ENCODE assay signal across 7 cellular contexts in genomic region chr7:152784987-152785739, GRCh38. TPM values are rescaled to one million over a fixed set of nuclear protein-coding genes. Genes with fewer than 3 reads are reported as not detected.
DNase-seq lines count a peak whose midpoint lies in the region; ATAC-seq, FAIRE-seq and TF ChIP-seq lines count a peak whose summit lies in the region.
"Not testable (repeated sequence)": the region's sequence is repeated elsewhere in the genome, so short reads cannot be mapped to it uniquely, and the experiment has no call there.

No MANE protein-coding gene starts in this region.

- H4K8ac ChIP-seq in H1 (ENCODE audit: extremely low read depth, insufficient read depth, low read length): not testable (repeated sequence)

- H3K18ac ChIP-seq in H1 (ENCODE audit: extremely low read depth, low read length): not testable (repeated sequence)

- not testable (repeated sequence) for H2BK20ac ChIP-seq in H1 (ENCODE audit: low read length)

- not testable (repeated sequence) for TF ChIP-seq EP300 in A549 (IDR thresholded peaks at IDR 0.05); H1 (IDR thresholded peaks at IDR 0.05; ENCODE audit: borderline replicate concordance in 1 of 2, low read depth in 2 of 2, low read length in 2 of 2); HepG2 (IDR thresholded peaks at IDR 0.05; ENCODE audit: low read depth in 2 of 2, low read length in 2 of 2); HepG2 (CRISPR knock-in tag; IDR thresholded peaks at IDR 0.05; ENCODE audit: borderline replicate concordance)

- H3K56ac ChIP-seq in H1 (replicated peaks; ENCODE audit: insufficient read length, low read depth, low read length): not testable (repeated sequence)

- H3K9ac ChIP-seq in H1 (replicated peaks in 1 of 4; ENCODE audit: extremely low read depth in 1 of 4, low read depth in 3 of 4, low read length in 3 of 4); HepG2 (ENCODE audit: insufficient read depth, low read depth, low read length): not testable (repeated sequence)

- not testable (repeated sequence) for H4K91ac ChIP-seq in H1 (replicated peaks; ENCODE audit: insufficient read length, low read length)

- not testable (repeated sequence) for H3K27me3 ChIP-seq in H1 (replicated peaks in 1 of 4; ENCODE audit: control insufficient read depth in 3 of 4, extremely low read depth in 1 of 4, insufficient read depth in 3 of 4, low read length in 3 of 4); heart left ventricle; HepG2 (ENCODE audit: control insufficient read depth in 1 of 2, insufficient read depth in 2 of 2, low read length in 2 of 2)

- H3K23ac ChIP-seq in H1 (ENCODE audit: insufficient read length): not testable (repeated sequence)

- not testable (repeated sequence) for H3K4me3 Mint-ChIP-seq in activated naive CD4-positive, alpha-beta T cell treated with anti-CD3 and anti-CD28 coated beads, Interleukin-2, amount 10 ng/mL, durations not matched to agents 7 days and 5 days

- not testable (repeated sequence) for ATAC-seq in A549, HepG2
- ATAC-seq in heart left ventricle: peak; percentile 15 to 84 (median 57)

- H3K4me1 Mint-ChIP-seq in activated naive CD4-positive, alpha-beta T cell treated with anti-CD3 and anti-CD28 coated beads, Interleukin-2, amount 10 ng/mL, durations not matched to agents 7 days and 5 days: not testable (repeated sequence)

- POLR2A ChIA-PET in A549 (lab: Yijun Ruan, JAX); H1 (lab: Charles Lee; ENCODE audit: partially characterized antibody); HepG2 (lab: Yijun Ruan, JAX): not testable (repeated sequence)

- not testable (repeated sequence) for H2AFZ ChIP-seq in H1 (ENCODE audit: low read length); HepG2 (ENCODE audit: low read length)

- H3K36me3 Mint-ChIP-seq in activated naive CD4-positive, alpha-beta T cell treated with anti-CD3 and anti-CD28 coated beads, Interleukin-2, amount 10 ng/mL, durations not matched to agents 7 days and 5 days: not testable (repeated sequence)

- not testable (repeated sequence) for H3K4me3 ChIP-seq in A549; H1 (ENCODE audit: extremely low read depth in 1 of 4, insufficient read depth in 2 of 4, low read depth in 3 of 4, low read length in 4 of 4); heart left ventricle; HepG2 (replicated peaks in 1 of 3; ENCODE audit: insufficient read depth in 1 of 3, low read depth in 2 of 3, low read length in 3 of 3)

- peak overlapping the region; percentile 45 for H3K27ac Mint-ChIP-seq in activated naive CD4-positive, alpha-beta T cell treated with anti-CD3 and anti-CD28 coated beads, Interleukin-2, amount 10 ng/mL, durations not matched to agents 7 days and 5 days

- intact Hi-C loops in heart left ventricle (cut with DNase I); HepG2 (cut with micrococcal nuclease; ENCODE audit: unreplicated experiment): not testable (repeated sequence)

- H3K27me3 Mint-ChIP-seq in activated naive CD4-positive, alpha-beta T cell treated with anti-CD3 and anti-CD28 coated beads, Interleukin-2, amount 10 ng/mL, durations not matched to agents 7 days and 5 days: not testable (repeated sequence)

- H3K4ac ChIP-seq in H1 (replicated peaks; ENCODE audit: insufficient read length, low read depth, low read length): not testable (repeated sequence)

- not testable (repeated sequence) for TF ChIP-seq CTCF in A549 (IDR thresholded peaks at IDR 0.05); H1 (IDR thresholded peaks at IDR 0.05; ENCODE audit: control extremely low read depth in 1 of 3, insufficient read depth in 1 of 3, low read depth in 1 of 3, low read length in 3 of 3); heart left ventricle (IDR thresholded peaks at IDR 0.05); HepG2 (CRISPR knock-in tag; IDR thresholded peaks at IDR 0.05)

- not testable (repeated sequence) for H2BK120ac ChIP-seq in H1 (replicated peaks; ENCODE audit: low read depth, low read length)

- H4K5ac ChIP-seq in H1 (ENCODE audit: insufficient read length, low read depth, low read length): not testable (repeated sequence)

- TF ChIP-seq RAD21 in A549 (conservative IDR thresholded peaks at IDR 0.05 in 1 of 2, IDR thresholded peaks at IDR 0.05 in 1 of 2); H1 (IDR thresholded peaks at IDR 0.05 in 1 of 2, conservative IDR thresholded peaks at IDR 0.05 in 1 of 2; ENCODE audit: low read depth in 2 of 2, low read length in 2 of 2); HepG2 (CRISPR knock-in tag; IDR thresholded peaks at IDR 0.05): not testable (repeated sequence)

- H2BK12ac ChIP-seq in H1 (ENCODE audit: low read depth, low read length): not testable (repeated sequence)

- not testable (repeated sequence) for H3K4me2 ChIP-seq in A549; H1 (ENCODE audit: insufficient read depth in 1 of 2, low read depth in 2 of 2, low read length in 2 of 2); HepG2 (ENCODE audit: low read depth, low read length)

- not testable (repeated sequence) for H3K36me3 ChIP-seq in H1 (ENCODE audit: control insufficient read depth in 2 of 4, insufficient read depth in 4 of 4, low read length in 3 of 4); heart left ventricle; HepG2 (replicated peaks in 1 of 2; ENCODE audit: control insufficient read depth in 1 of 2, insufficient read depth in 2 of 2, low read length in 2 of 2)

- not testable (repeated sequence) for H4K20me1 ChIP-seq in H1 (replicated peaks in 1 of 2; ENCODE audit: control insufficient read depth in 1 of 2, insufficient read depth in 2 of 2, low read length in 2 of 2); HepG2 (ENCODE audit: insufficient read depth, low read length)

- H3K27ac ChIP-seq in A549; H1 (ENCODE audit: low read depth, low read length); HepG2 (ENCODE audit: extremely low read length, insufficient read depth, low read length): not testable (repeated sequence)
- peak overlapping the region in 1 of 12 donors; percentile 26 for H3K27ac ChIP-seq in heart left ventricle

- WGBS in A549 (ENCODE audit: missing lambda C conversion rate): 95% methylated on average over 8 of the region's 9 CpGs
- 95% methylated on average over 5 of the region's 9 CpGs; no CpG with 5 or more reads in 1 of the 2 experiments for WGBS in H1 (ENCODE audit: extremely low coverage in 1 of 2, insufficient coverage in 1 of 2, insufficient read length in 1 of 2, insufficient replicate concordance in 2 of 2, low coverage in 1 of 2, low lambda C conversion rate in 2 of 2, missing lambda C conversion rate in 1 of 2), 2 experiments
- 51 to 67% (median 58%) methylated on average over 7 to 8 of the region's 9 CpGs for WGBS in heart left ventricle, 4 donors
- WGBS in HepG2 (ENCODE audit: low lambda C conversion rate): 97% methylated on average over 8 of the region's 9 CpGs

- not testable (repeated sequence) for H2BK15ac ChIP-seq in H1 (ENCODE audit: low read length)

- H3K9me3 Mint-ChIP-seq in activated naive CD4-positive, alpha-beta T cell treated with anti-CD3 and anti-CD28 coated beads, Interleukin-2, amount 10 ng/mL, durations not matched to agents 7 days and 5 days: not testable (repeated sequence)

- not testable (repeated sequence) for DNase-seq in A549 (ENCODE audit: low read depth in 1 of 2, low spot score in 1 of 2); activated naive CD4-positive, alpha-beta T cell treated with anti-CD3 and anti-CD28 coated beads, Interleukin-2, amount 10 ng/mL, durations not matched to agents 7 days and 5 days; H1 (ENCODE audit: low read depth in 1 of 2, low spot score in 2 of 2); heart left ventricle; HepG2 (ENCODE audit: low spot score)
- DNase-seq in NCI-H1417 (lab: John Stamatoyannopoulos, UW): peak in 2 of 3 experiments; percentile 15 to 72
- DNase-seq in putamen (ENCODE audit: low spot score): peak; percentile 60

- not testable (repeated sequence) for H3K4me1 ChIP-seq in A549; H1 (replicated peaks in 1 of 4; ENCODE audit: control insufficient read depth in 3 of 4, insufficient read depth in 4 of 4, low read length in 3 of 4); heart left ventricle; HepG2 (ENCODE audit: insufficient read depth, low read length)

- in situ Hi-C loops in HepG2 (cut with HindIII; ENCODE audit: extremely low pct_ligation_motif_present, low pct_unique_long_range_greater_than_20kb): not testable (repeated sequence)

- not testable (repeated sequence) for BruUV-seq in HepG2 (replicated peaks; lab: Mats Ljungman, UMichigan)

- not testable (repeated sequence) for H3K14ac ChIP-seq in H1 (ENCODE audit: insufficient read length)

- not testable (repeated sequence) for H3K79me1 ChIP-seq in H1 (ENCODE audit: low read depth, low read length)

- CTCF ChIA-PET in A549 (lab: Yijun Ruan, JAX); activated naive CD4-positive, alpha-beta T cell treated with anti-CD3 and anti-CD28 coated beads, Interleukin-2, amount 10 ng/mL, durations not matched to agents 7 days and 5 days (lab: Charles Lee); H1 (lab: Charles Lee; ENCODE audit: partially characterized antibody); HepG2 (lab: Yijun Ruan, JAX; ENCODE audit: low intra/inter-chr PET ratio, low total read pairs): not testable (repeated sequence)

- not testable (repeated sequence) for FAIRE-seq in A549 (lab: Jason Lieb, UNC); H1 (lab: Jason Lieb, UNC)
- FAIRE-seq in HepG2 (lab: Jason Lieb, UNC): peak; percentile 26

- H2AK5ac ChIP-seq in H1 (ENCODE audit: low read depth, low read length): not testable (repeated sequence)

- not testable (repeated sequence) for TF ChIP-seq POLR2A in A549 (IDR thresholded peaks at IDR 0.05; ENCODE audit: low read length); H1 (IDR thresholded peaks at IDR 0.05; ENCODE audit: control extremely low read depth in 1 of 2, low read depth in 2 of 2, low read length in 2 of 2); heart left ventricle (IDR thresholded peaks at IDR 0.05); HepG2 (IDR thresholded peaks at IDR 0.05; ENCODE audit: insufficient read depth in 1 of 2, low read depth in 2 of 2, low read length in 2 of 2)

- not testable (repeated sequence) for H2BK5ac ChIP-seq in H1 (ENCODE audit: low read depth, low read length)

- H3K23me2 ChIP-seq in H1 (ENCODE audit: low read depth, low read length): not testable (repeated sequence)

- not testable (repeated sequence) for H3K9me3 ChIP-seq in A549; H1 (ENCODE audit: insufficient read depth in 2 of 2, low read depth in 1 of 2, low read length in 1 of 2); heart left ventricle; HepG2 (ENCODE audit: low read length)

- peaks cover 0 to 36% of the 10 kb centered on the region in 2 experiments; a peak in 2 of 4 replicates for H3K79me2 ChIP-seq in H1 (ENCODE audit: control insufficient read depth in 1 of 2, insufficient read depth in 2 of 2, low read length in 2 of 2)
- H3K79me2 ChIP-seq in HepG2 (ENCODE audit: insufficient read depth, low read length): not testable (repeated sequence)

RNA-seq across cellular contexts. Expression of gene ACTR3B, which starts 25.6 kb away (rescaled TPM):
- polyA plus RNA-seq in A549 (2011; rRNA removed) (12.3 and 13.6 TPM in 2 replicates), A549 (2017; fragmentation: RNase III; extraction: RNeasy Plus Mini Kit Qiagen cat#74134 plus additional on column Dnase treatment) (8.2 to 8.7 TPM (median 8.6 TPM) in 3 replicates), H1 (2011; rRNA removed) (34.9 and 41.8 TPM in 2 replicates), heart left ventricle (1 to 10 TPM; 2.3 to 7.2 TPM), HepG2 (2011; rRNA removed) (7.7 and 8.8 TPM in 2 replicates)
- polyA plus RNA-seq in A549 (2012; cell fraction: cytosol; rRNA removed): 10.0 and 10.7 TPM in 2 replicates
- polyA plus RNA-seq in A549 (2012; cell fraction: nucleus; rRNA removed): 9.7 and 12.6 TPM in 2 replicates
- 6.9 and 8.6 TPM in 2 replicates for polyA minus RNA-seq in A549 (2011; rRNA and poly(A)+ RNA removed)
- total RNA-seq in H1 (2021; fragmentation: NEBNext Ultra II Directional; extraction: Animal tissue kit (Norgen Biotek cat#: 25700)): 38.9 and 42.4 TPM in 2 replicates
- 40.5 TPM for polyA plus RNA-seq in H1 (2011; cell fraction: cytosol; rRNA removed)
- 26.7 TPM for polyA plus RNA-seq in H1 (2011; cell fraction: nucleus; rRNA removed)
- polyA plus RNA-seq in H1 (2012, experiment 1 of 2): 27.4 to 32.4 TPM (median 30.6 TPM) in 4 replicates
- 24.9 TPM for polyA plus RNA-seq in H1 (2012, experiment 2 of 2)
- polyA plus RNA-seq in H1 (2013, experiment 1 of 2): 19.7 TPM
- polyA plus RNA-seq in H1 (2013, experiment 2 of 2): 18.9 TPM
- polyA minus RNA-seq in H1 (2011; rRNA and poly(A)+ RNA removed): 20.7 and 31.5 TPM in 2 replicates
- 17.8 TPM for polyA minus RNA-seq in H1 (2011; cell fraction: cytosol; rRNA and poly(A)+ RNA removed)
- polyA minus RNA-seq in H1 (2011; cell fraction: nucleus; rRNA and poly(A)+ RNA removed): 50.1 TPM
- total RNA-seq in heart left ventricle (10 to 100 TPM in 2 of 9 donors, 1 to 10 TPM in 7; 2.2 to 12.4 (median 8.9) TPM), HepG2 (2016; rRNA removed; fragmentation: Illumina TruSeq; extraction: Trizol) (8.2 and 8.5 TPM in 2 replicates)
- total RNA-seq in HepG2 (2016; cell fraction: cytosol; rRNA removed; fragmentation: Illumina TruSeq; extraction: Trizol; ENCODE audit: low read depth): 27.8 and 33.5 TPM in 2 replicates
- total RNA-seq in HepG2 (2016; cell fraction: insoluble cytoplasmic fraction; rRNA removed; fragmentation: Illumina TruSeq; extraction: Trizol): 6.5 and 8.0 TPM in 2 replicates
- 16.2 and 20.6 TPM in 2 replicates for total RNA-seq in HepG2 (2016; cell fraction: membrane; rRNA removed; fragmentation: Illumina TruSeq; extraction: Trizol)
- 12.5 and 14.1 TPM in 2 replicates for total RNA-seq in HepG2 (2016; cell fraction: nucleus; rRNA removed; fragmentation: Illumina TruSeq; extraction: Trizol)
- polyA plus RNA-seq in HepG2 (2011; cell fraction: cytosol; rRNA removed): 7.6 and 9.2 TPM in 2 replicates
- polyA plus RNA-seq in HepG2 (2011; cell fraction: nucleus; rRNA removed): 9.7 and 10.3 TPM in 2 replicates
- 8.0 and 8.3 TPM in 2 replicates for polyA plus RNA-seq in HepG2 (2012)
- polyA plus RNA-seq in HepG2 (2016; cell fraction: cytosol; fragmentation: Illumina TruSeq; extraction: Trizol; ENCODE audit: low read depth): 6.3 and 8.5 TPM in 2 replicates
- 9.6 and 10.0 TPM in 2 replicates for polyA plus RNA-seq in HepG2 (2016; cell fraction: insoluble cytoplasmic fraction; fragmentation: Illumina TruSeq; extraction: Trizol; ENCODE audit: low read depth)
- 9.4 and 11.9 TPM in 2 replicates for polyA plus RNA-seq in HepG2 (2016; cell fraction: membrane; fragmentation: Illumina TruSeq; extraction: Trizol; ENCODE audit: low read depth)
- polyA plus RNA-seq in HepG2 (2016; cell fraction: nucleus; fragmentation: Illumina TruSeq; extraction: Trizol; ENCODE audit: insufficient read depth, low read depth): 12.6 and 16.4 TPM in 2 replicates
- 5.6 and 16.5 TPM in 2 replicates for polyA minus RNA-seq in HepG2 (2011; rRNA and poly(A)+ RNA removed; ENCODE audit: low replicate concordance)
- 4.2 and 6.2 TPM in 2 replicates for polyA minus RNA-seq in HepG2 (2011; cell fraction: cytosol; rRNA and poly(A)+ RNA removed)
- 19.3 and 23.2 TPM in 2 replicates for polyA minus RNA-seq in HepG2 (2011; cell fraction: nucleus; rRNA and poly(A)+ RNA removed)
